1 cellular context compared by ENCODE assay signal in genomic region chr17:6323626-6324356, GRCh38.
TF ChIP-seq lines count a peak whose summit lies in the region.

No MANE protein-coding gene starts in this region.

TF ChIP-seq in H1, 55 proteins besides CTCF, POLR2A, EP300 and RAD21 (continued from another document):
- TF ChIP-seq E2F6 (IDR thresholded peaks at IDR 0.05) (peak; percentile 63), HDAC2 (IDR thresholded peaks at IDR 0.05; ENCODE audit: borderline replicate concordance in 1 of 2, low read depth in 2 of 2, low read length in 2 of 2) (no peak), SP1 (IDR thresholded peaks at IDR 0.05; ENCODE audit: low read depth, low read length) (0 out of 2 replicates have a peak, but pooled peaks have one; percentile 29)
